ENCODE assay signal across 1 cellular context in the genomic region with DNA sequence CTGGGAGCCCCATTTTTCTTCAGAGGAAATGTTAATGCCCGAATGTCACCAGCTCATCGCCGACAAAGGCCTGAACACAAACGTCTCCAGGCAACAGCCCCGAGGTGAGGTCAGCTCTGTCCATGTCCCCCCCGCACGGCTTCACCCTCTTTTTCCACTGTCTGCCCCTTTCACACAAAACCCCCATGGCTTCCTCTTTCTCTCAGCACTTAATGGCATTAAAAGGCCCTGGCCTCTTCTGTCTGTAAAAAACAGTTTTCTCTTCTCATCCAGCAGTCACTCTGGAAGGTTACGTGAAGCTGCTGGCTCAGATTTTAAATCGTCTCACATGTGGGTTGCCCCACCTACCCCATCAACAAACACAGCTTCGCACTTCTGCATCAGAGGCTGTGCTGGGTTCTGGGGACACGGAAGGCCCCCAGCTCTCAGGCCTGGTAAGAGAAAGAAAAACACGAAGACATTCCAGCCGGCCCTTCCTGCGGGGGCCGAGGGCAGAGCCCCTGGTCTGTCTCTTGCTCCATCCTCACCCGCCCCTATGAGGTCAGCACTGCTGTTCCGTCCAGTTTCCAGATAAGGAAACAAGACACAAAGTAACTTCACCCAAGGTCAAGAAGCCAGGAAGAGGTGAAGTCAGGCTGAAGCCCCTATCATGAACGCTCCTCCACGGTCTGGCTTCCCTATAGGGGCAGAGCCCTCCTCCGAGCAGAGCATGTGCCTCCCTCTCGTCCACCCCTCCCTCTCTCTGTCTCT.
A peak's percentile ranks its signal among the peaks of the same experiment; 100 is the strongest.
TF ChIP-seq lines count a peak whose summit lies in the region.

No MANE protein-coding gene starts in this region.

TF ChIP-seq in K562, 482 proteins besides CTCF, POLR2A, EP300 and RAD21 (continued from another document and continues in another):
- TF ChIP-seq ZNF436 (CRISPR knock-in tag; IDR thresholded peaks at IDR 0.05) = no peak
- TF ChIP-seq VEZF1 (CRISPR knock-in tag; IDR thresholded peaks at IDR 0.05) = peak; percentile 80
- TF ChIP-seq, protein P1, sequence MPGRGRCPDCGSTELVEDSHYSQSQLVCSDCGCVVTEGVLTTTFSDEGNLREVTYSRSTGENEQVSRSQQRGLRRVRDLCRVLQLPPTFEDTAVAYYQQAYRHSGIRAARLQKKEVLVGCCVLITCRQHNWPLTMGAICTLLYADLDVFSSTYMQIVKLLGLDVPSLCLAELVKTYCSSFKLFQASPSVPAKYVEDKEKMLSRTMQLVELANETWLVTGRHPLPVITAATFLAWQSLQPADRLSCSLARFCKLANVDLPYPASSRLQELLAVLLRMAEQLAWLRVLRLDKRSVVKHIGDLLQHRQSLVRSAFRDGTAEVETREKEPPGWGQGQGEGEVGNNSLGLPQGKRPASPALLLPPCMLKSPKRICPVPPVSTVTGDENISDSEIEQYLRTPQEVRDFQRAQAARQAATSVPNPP (IDR thresholded peaks at IDR 0.05; ENCODE audit: borderline replicate concordance, insufficient read depth, insufficient read length) = no peak
- TF ChIP-seq, protein P2, sequence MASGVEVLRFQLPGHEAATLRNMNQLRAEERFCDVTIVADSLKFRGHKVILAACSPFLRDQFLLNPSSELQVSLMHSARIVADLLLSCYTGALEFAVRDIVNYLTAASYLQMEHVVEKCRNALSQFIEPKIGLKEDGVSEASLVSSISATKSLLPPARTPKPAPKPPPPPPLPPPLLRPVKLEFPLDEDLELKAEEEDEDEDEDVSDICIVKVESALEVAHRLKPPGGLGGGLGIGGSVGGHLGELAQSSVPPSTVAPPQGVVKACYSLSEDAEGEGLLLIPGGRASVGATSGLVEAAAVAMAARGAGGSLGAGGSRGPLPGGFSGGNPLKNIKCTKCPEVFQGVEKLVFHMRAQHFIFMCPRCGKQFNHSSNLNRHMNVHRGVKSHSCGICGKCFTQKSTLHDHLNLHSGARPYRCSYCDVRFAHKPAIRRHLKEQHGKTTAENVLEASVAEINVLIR (CRISPR knock-in tag; IDR thresholded peaks at IDR 0.05) = no peak
- TF ChIP-seq NBN (IDR thresholded peaks at IDR 0.05; ENCODE audit: low read depth) = peak; percentile 36; the same call in 1 of the 2 replicates
- no peak for TF ChIP-seq BRF1 (IDR thresholded peaks at IDR 0.05; ENCODE audit: borderline replicate concordance, extremely low read depth, insufficient read length)
- TF ChIP-seq, protein P3, sequence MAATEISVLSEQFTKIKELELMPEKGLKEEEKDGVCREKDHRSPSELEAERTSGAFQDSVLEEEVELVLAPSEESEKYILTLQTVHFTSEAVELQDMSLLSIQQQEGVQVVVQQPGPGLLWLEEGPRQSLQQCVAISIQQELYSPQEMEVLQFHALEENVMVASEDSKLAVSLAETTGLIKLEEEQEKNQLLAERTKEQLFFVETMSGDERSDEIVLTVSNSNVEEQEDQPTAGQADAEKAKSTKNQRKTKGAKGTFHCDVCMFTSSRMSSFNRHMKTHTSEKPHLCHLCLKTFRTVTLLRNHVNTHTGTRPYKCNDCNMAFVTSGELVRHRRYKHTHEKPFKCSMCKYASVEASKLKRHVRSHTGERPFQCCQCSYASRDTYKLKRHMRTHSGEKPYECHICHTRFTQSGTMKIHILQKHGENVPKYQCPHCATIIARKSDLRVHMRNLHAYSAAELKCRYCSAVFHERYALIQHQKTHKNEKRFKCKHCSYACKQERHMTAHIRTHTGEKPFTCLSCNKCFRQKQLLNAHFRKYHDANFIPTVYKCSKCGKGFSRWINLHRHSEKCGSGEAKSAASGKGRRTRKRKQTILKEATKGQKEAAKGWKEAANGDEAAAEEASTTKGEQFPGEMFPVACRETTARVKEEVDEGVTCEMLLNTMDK (IDR thresholded peaks at IDR 0.05; ENCODE audit: borderline replicate concordance, insufficient read depth, low read depth, low read length, poor library complexity, severe bottlenecking) = no peak
- TF ChIP-seq NCOA6 (IDR thresholded peaks at IDR 0.05) = no peak
- TF ChIP-seq, protein P4, sequence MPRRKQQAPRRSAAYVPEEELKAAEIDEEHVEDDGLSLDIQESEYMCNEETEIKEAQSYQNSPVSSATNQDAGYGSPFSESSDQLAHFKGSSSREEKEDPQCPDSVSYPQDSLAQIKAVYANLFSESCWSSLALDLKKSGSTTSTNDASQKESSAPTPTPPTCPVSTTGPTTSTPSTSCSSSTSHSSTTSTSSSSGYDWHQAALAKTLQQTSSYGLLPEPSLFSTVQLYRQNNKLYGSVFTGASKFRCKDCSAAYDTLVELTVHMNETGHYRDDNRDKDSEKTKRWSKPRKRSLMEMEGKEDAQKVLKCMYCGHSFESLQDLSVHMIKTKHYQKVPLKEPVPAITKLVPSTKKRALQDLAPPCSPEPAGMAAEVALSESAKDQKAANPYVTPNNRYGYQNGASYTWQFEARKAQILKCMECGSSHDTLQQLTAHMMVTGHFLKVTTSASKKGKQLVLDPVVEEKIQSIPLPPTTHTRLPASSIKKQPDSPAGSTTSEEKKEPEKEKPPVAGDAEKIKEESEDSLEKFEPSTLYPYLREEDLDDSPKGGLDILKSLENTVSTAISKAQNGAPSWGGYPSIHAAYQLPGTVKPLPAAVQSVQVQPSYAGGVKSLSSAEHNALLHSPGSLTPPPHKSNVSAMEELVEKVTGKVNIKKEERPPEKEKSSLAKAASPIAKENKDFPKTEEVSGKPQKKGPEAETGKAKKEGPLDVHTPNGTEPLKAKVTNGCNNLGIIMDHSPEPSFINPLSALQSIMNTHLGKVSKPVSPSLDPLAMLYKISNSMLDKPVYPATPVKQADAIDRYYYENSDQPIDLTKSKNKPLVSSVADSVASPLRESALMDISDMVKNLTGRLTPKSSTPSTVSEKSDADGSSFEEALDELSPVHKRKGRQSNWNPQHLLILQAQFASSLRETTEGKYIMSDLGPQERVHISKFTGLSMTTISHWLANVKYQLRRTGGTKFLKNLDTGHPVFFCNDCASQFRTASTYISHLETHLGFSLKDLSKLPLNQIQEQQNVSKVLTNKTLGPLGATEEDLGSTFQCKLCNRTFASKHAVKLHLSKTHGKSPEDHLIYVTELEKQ (CRISPR knock-in tag; IDR thresholded peaks at IDR 0.05) = no peak
- TF ChIP-seq, protein P5, sequence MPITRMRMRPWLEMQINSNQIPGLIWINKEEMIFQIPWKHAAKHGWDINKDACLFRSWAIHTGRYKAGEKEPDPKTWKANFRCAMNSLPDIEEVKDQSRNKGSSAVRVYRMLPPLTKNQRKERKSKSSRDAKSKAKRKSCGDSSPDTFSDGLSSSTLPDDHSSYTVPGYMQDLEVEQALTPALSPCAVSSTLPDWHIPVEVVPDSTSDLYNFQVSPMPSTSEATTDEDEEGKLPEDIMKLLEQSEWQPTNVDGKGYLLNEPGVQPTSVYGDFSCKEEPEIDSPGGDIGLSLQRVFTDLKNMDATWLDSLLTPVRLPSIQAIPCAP (CRISPR knock-in tag; IDR thresholded peaks at IDR 0.05; ENCODE audit: borderline replicate concordance) = no peak
- TF ChIP-seq CXXC5 (CRISPR knock-in tag; IDR thresholded peaks at IDR 0.05) = peak; percentile 69; the same call in 1 of the 2 replicates
- peak; percentile 49 to 57; a peak in 2 of 4 replicates for TF ChIP-seq TRIM24 (IDR thresholded peaks at IDR 0.05)
- no peak for TF ChIP-seq KAT2B (IDR thresholded peaks at IDR 0.05; ENCODE audit: low read depth, low read length)
- TF ChIP-seq CBX2 (IDR thresholded peaks at IDR 0.05; ENCODE audit: insufficient read depth, low read length, poor library complexity, severe bottlenecking) = no peak
- TF ChIP-seq RAD51 (IDR thresholded peaks at IDR 0.05; ENCODE audit: borderline replicate concordance, low read depth) = no peak
- no peak for TF ChIP-seq USF1 (CRISPR knock-in tag; IDR thresholded peaks at IDR 0.05)
- TF ChIP-seq NFRKB (IDR thresholded peaks at IDR 0.05; ENCODE audit: low read depth) = peak; percentile 88
- no peak for TF ChIP-seq ZNF717 (CRISPR knock-in tag; IDR thresholded peaks at IDR 0.05)
- TF ChIP-seq SIX5 (IDR thresholded peaks at IDR 0.05; ENCODE audit: borderline replicate concordance in 1 of 2, insufficient read depth in 1 of 2, low read depth in 1 of 2, low read length in 2 of 2) = no peak
- peak; percentile 76 for TF ChIP-seq ZNF175 (CRISPR knock-in tag; IDR thresholded peaks at IDR 0.05; ENCODE audit: low read depth)
- no peak for TF ChIP-seq PYGO2 (tag; IDR thresholded peaks at IDR 0.05)
- no peak for TF ChIP-seq CLOCK (CRISPR knock-in tag; IDR thresholded peaks at IDR 0.05; ENCODE audit: borderline replicate concordance)
- TF ChIP-seq, protein P6, sequence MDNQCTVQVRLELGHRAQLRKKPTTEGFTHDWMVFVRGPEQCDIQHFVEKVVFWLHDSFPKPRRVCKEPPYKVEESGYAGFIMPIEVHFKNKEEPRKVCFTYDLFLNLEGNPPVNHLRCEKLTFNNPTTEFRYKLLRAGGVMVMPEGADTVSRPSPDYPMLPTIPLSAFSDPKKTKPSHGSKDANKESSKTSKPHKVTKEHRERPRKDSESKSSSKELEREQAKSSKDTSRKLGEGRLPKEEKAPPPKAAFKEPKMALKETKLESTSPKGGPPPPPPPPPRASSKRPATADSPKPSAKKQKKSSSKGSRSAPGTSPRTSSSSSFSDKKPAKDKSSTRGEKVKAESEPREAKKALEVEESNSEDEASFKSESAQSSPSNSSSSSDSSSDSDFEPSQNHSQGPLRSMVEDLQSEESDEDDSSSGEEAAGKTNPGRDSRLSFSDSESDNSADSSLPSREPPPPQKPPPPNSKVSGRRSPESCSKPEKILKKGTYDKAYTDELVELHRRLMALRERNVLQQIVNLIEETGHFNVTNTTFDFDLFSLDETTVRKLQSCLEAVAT (IDR thresholded peaks at IDR 0.05) = no peak
- TF ChIP-seq CBX3 (IDR thresholded peaks at IDR 0.05; ENCODE audit: borderline replicate concordance in 1 of 2, low read length in 2 of 2) = peak in 1 of 2 experiments; percentile 71; a peak in 2 of 3 replicates
- TF ChIP-seq TGIF2 (CRISPR knock-in tag; IDR thresholded peaks at IDR 0.05) = no peak
- peak; percentile 50; the same call in 1 of the 2 replicates for TF ChIP-seq TEAD2 (tag; IDR thresholded peaks at IDR 0.05)
- TF ChIP-seq, protein P7, sequence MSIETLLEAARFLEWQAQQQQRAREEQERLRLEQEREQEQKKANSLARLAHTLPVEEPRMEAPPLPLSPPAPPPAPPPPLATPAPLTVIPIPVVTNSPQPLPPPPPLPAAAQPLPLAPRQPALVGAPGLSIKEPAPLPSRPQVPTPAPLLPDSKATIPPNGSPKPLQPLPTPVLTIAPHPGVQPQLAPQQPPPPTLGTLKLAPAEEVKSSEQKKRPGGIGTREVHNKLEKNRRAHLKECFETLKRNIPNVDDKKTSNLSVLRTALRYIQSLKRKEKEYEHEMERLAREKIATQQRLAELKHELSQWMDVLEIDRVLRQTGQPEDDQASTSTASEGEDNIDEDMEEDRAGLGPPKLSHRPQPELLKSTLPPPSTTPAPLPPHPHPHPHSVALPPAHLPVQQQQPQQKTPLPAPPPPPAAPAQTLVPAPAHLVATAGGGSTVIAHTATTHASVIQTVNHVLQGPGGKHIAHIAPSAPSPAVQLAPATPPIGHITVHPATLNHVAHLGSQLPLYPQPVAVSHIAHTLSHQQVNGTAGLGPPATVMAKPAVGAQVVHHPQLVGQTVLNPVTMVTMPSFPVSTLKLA (conservative IDR thresholded peaks at IDR 0.05) = peak in 1 of 2 experiments; percentile 67; a peak in 2 of 4 replicates
- TF ChIP-seq ZNF445 (CRISPR knock-in tag; IDR thresholded peaks at IDR 0.05; ENCODE audit: low read depth) = no peak
- TF ChIP-seq JUND (IDR thresholded peaks at IDR 0.05; ENCODE audit: borderline replicate concordance, low read depth, low read length) = peak; percentile 93
- peak; percentile 88; the same call in 2 of the 3 replicates for TF ChIP-seq JUND (tag; IDR thresholded peaks at IDR 0.05; ENCODE audit: borderline replicate concordance, low read depth, low read length)
- no peak for TF ChIP-seq RFX7 (CRISPR knock-in tag; IDR thresholded peaks at IDR 0.05)
- TF ChIP-seq ZKSCAN3 (CRISPR knock-in tag; IDR thresholded peaks at IDR 0.05) = no peak
- no peak for TF ChIP-seq TAF7 (tag; IDR thresholded peaks at IDR 0.05)
